In the genomic region with DNA sequence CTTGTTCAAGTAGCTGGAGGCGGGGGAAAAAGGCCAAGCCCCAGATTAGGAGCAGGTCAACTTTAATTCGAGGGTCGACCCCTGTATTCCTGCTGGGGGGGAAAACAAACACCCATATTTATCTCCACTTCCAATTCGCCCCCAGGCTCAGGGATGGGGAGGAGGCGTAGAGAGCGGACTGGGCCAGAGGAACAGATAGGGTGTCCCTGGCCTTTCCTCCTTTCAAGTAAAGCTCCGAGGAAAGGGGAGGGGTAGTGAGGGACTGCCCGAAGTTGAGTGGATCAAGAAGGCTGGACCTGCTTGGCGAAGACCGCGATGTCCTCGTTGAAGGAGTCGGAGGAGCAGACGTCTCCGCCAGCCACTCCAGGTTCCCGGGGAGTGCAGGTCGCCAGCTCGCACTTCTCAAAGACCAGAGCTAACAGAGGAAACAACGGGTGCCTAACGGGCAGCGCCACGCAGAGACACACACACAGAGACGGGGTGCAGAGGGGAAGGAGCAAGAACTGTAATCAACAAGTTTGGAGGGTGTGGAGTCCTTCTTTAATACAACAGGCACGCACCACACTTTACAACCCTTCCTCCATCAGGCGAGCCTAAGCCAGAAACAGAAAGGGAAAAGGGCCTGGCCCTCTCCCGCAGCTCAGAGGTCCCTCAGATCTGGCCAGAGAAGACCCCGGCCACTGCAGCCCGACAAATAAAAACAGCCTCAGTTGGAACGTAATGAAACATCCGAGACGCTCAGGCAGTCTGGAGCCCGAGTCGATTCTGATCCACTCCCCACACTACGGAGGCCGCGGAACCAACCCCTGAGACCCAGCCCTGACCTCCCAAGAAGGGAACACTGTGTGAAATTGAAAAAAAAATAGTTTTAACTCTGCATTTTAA, we compare ENCODE assay signal across 10 cellular contexts. TPM values are rescaled to one million over a fixed set of nuclear protein-coding genes. Genes with fewer than 3 reads are reported as not detected.
A peak's percentile ranks its signal among the peaks of the same experiment; 100 is the strongest.
DNase-seq lines count a peak whose midpoint lies in the region; ATAC-seq and TF ChIP-seq lines count a peak whose summit lies in the region.
"Had no signal": no experiment of that assay in that cellular context is flagged by ENCODE, and none has a peak within 500 bp of the region (broad histone marks: within the 10 kb centered on the region; RNA-seq: fewer than 3 reads in every experiment).

No MANE protein-coding gene starts in this region.

- H3K79me2 ChIP-seq in OCI-LY7 (ENCODE audit: insufficient read depth, low read depth, low read length): peaks cover 18% of the 10 kb centered on the region; the same call in 1 of the 2 replicates

- peaks cover 48% of the 10 kb centered on the region for H3K27me3 Mint-ChIP-seq in nephron (ENCODE audit: low read depth)

- H3K27me3 ChIP-seq in AG04450 (ENCODE audit: control insufficient read depth, insufficient read depth, low read length): no peaks in the 10 kb centered on the region

- no peaks in the 10 kb centered on the region for H3K9me2 ChIP-seq in OCI-LY7 (ENCODE audit: insufficient read depth, low read length)

- peak overlapping the region; percentile 96 to 98 (median 98) for H3K4me3 Mint-ChIP-seq in nephron

- CTCF ChIA-PET in AG04450 (lab: Charles Lee) (no interaction called here), OCI-LY7 (lab: Charles Lee; ENCODE audit: unreplicated experiment) (no interaction called here)

- POLR2A ChIA-PET in AG04450 (lab: Yijun Ruan, JAX) (no interaction called here), OCI-LY7 (lab: Charles Lee) (interaction anchor here (0.5 kb wide), 1 partner anchor 1008 kb away, joined by 3 read pairs; no protein-coding TSS in a partner anchor)

- H3K4me1 Mint-ChIP-seq in nephron: peaks cover 43% of the 10 kb centered on the region

- H3K4me2 ChIP-seq in OCI-LY7 (ENCODE audit: low read length): peak overlapping the region; percentile 69; the same call in 1 of the 2 replicates

- BruUV-seq in OCI-LY7 (replicated peaks; lab: Mats Ljungman, UMichigan): no TSS peak

- peak overlapping the region; percentile 98 to 100 (median 100) for H3K27ac Mint-ChIP-seq in nephron

- intact Hi-C loops in OCI-LY7 (cut with micrococcal nuclease; ENCODE audit: unreplicated experiment): no loop called here

- no peak overlapping the region for H3K27ac ChIP-seq in AG04450 (ENCODE audit: low read depth, low read length)
- no peak overlapping the region for H3K27ac ChIP-seq in OCI-LY7 (ENCODE audit: low read depth, low read length, poor library complexity, severe bottlenecking)

- H3K9me3 Mint-ChIP-seq in nephron: peaks cover 3% of the 10 kb centered on the region

- peak overlapping the region; percentile 95 for H3K4me3 ChIP-seq in AG04450 (ENCODE audit: low read depth, low read length)
- H3K4me3 ChIP-seq in OCI-LY7 (ENCODE audit: low read depth, low read length, poor library complexity, severe bottlenecking): no peak overlapping the region
- H3K4me3 ChIP-seq in fibroblast of mammary gland (ENCODE audit: control insufficient read depth, low read depth, low read length): peak overlapping the region; percentile 76

- H2AFZ ChIP-seq in OCI-LY7 (ENCODE audit: low read length): no peak overlapping the region

- ATAC-seq in GM18505 (IDR thresholded peaks at IDR 0.05; ENCODE audit: unreplicated experiment): no peak
- no peak for ATAC-seq in GM18517 (IDR thresholded peaks at IDR 0.05; ENCODE audit: unreplicated experiment)

- TF ChIP-seq CTCF in AG04450 (IDR thresholded peaks at IDR 0.05; ENCODE audit: low read depth, low read length) (no peak), OCI-LY7 (conservative IDR thresholded peaks at IDR 0.05; ENCODE audit: low read length) (no peak), fibroblast of mammary gland (conservative IDR thresholded peaks at IDR 0.05; ENCODE audit: control insufficient read depth, insufficient read depth, low read depth, low read length) (no peak), nephron (IDR thresholded peaks at IDR 0.05; ENCODE audit: unreplicated experiment in 3 of 3) (no peak)

- H3K36me3 ChIP-seq in OCI-LY7 (ENCODE audit: insufficient read depth, low read length): peaks cover 33% of the 10 kb centered on the region

- peaks cover 65% of the 10 kb centered on the region for H3K36me3 Mint-ChIP-seq in nephron (ENCODE audit: low read depth)

- DNase-seq in AG04450 (ENCODE audit: low read depth, low spot score): no peak
- DNase-seq in OCI-LY7 (ENCODE audit: low spot score): no peak
- no peak for DNase-seq in fibroblast of mammary gland (ENCODE audit: low read depth)
- no peak for DNase-seq in NCI-H526 treated with DMSO at 0.1 percent for 48 hours (lab: John Stamatoyannopoulos, UW)
- no peak for DNase-seq in SIG-M5 (lab: John Stamatoyannopoulos, UW)
- DNase-seq: activated CD8-positive, alpha-beta memory T cell treated with anti-CD3 and anti-CD28 coated beads for 24 hours; NCI-H1436 treated with DMSO at 0.1 percent for 48 hours had no signal

- TF ChIP-seq POLR2A in GM18505 (IDR thresholded peaks at IDR 0.05; ENCODE audit: borderline replicate concordance, extremely low read depth, insufficient read depth, insufficient read length): no peak

- 0 out of 2 replicates have a peak, but pooled peaks cover 5% of the 10 kb centered on the region for H4K20me1 ChIP-seq in OCI-LY7 (ENCODE audit: insufficient read depth, low read length)

- peaks cover 10% of the 10 kb centered on the region for H3K4me1 ChIP-seq in OCI-LY7 (ENCODE audit: insufficient read depth, low read length, poor library complexity, severe bottlenecking)

- no peaks in the 10 kb centered on the region; the same call in 1 of the 2 replicates for H3K9me3 ChIP-seq in AG04450 (ENCODE audit: control insufficient read depth, insufficient read depth, low read length)
- H3K9me3 ChIP-seq in OCI-LY7 (ENCODE audit: low read length): no peaks in the 10 kb centered on the region

RNA-seq across cellular contexts. Expression of a gene that starts 4.1 kb away (rescaled TPM):
- polyA plus RNA-seq in AG04450 (2011; rRNA removed): 31.7 and 33.4 TPM in 2 replicates
- polyA minus RNA-seq in AG04450 (2011; rRNA and poly(A)+ RNA removed): 50.0 and 50.6 TPM in 2 replicates
- 31.7 and 35.8 TPM in 2 replicates for total RNA-seq in OCI-LY7 (2014; rRNA removed; shearing (Covaris generic))
- 31.0 and 32.6 TPM in 2 replicates for total RNA-seq in OCI-LY7 (2022)
